3 cellular contexts compared by ENCODE assay signal in genomic region chr2:236454076-236454475, GRCh38.
"Had no signal": no experiment of that assay in that cellular context is flagged by ENCODE, and none has a peak within 500 bp of the region (broad histone marks: within the 10 kb centered on the region; RNA-seq: fewer than 3 reads in every experiment).

No MANE protein-coding gene starts in this region.

- H3K4me3 ChIP-seq: GM12878 had no signal

- DNase-seq: GDM1, GF-D8 had no signal
